In genomic region chr2:228283491-228284171, GRCh38 we compare ENCODE assay signal across 1 cellular context.
TF ChIP-seq lines count a peak whose summit lies in the region.

No MANE protein-coding gene starts in this region.

TF ChIP-seq in GM23338, 12 proteins besides CTCF, POLR2A, EP300 and RAD21:
- TF ChIP-seq ZNF462 (CRISPR knock-in tag; IDR thresholded peaks at IDR 0.05) (no peak), NANOG (IDR thresholded peaks at IDR 0.05; ENCODE audit: borderline replicate concordance) (no peak), EZH2phosphoT487 (IDR thresholded peaks at IDR 0.05; ENCODE audit: unreplicated experiment) (no peak), JUNB (IDR thresholded peaks at IDR 0.05; ENCODE audit: unreplicated experiment) (no peak), ETS1 (IDR thresholded peaks at IDR 0.05) (no peak), ZNF114 (CRISPR knock-in tag; IDR thresholded peaks at IDR 0.05) (no peak), POLR2AphosphoS5 (IDR thresholded peaks at IDR 0.05; ENCODE audit: low read depth) (no peak), CREB1 (CRISPR knock-in tag; IDR thresholded peaks at IDR 0.05; ENCODE audit: low read depth) (no peak), ZNF331 (CRISPR knock-in tag; IDR thresholded peaks at IDR 0.05; ENCODE audit: low read depth) (no peak), STAT1 (IDR thresholded peaks at IDR 0.05; ENCODE audit: unreplicated experiment) (no peak), REST (IDR thresholded peaks at IDR 0.05; ENCODE audit: unreplicated experiment) (no peak), EZH2 (IDR thresholded peaks at IDR 0.05; ENCODE audit: low read depth, unreplicated experiment) (no peak)
